Comparison of ENCODE assay signal across 8 cellular contexts in genomic region chr1:20484526-20485462, GRCh38. TPM values are rescaled to one million over a fixed set of nuclear protein-coding genes. Genes with fewer than 3 reads are reported as not detected.
DNase-seq lines count a peak whose midpoint lies in the region; ATAC-seq and TF ChIP-seq lines count a peak whose summit lies in the region.

No MANE protein-coding gene starts in this region.

- intact Hi-C loops in activated CD4-positive, alpha-beta memory T cell treated with anti-CD3 and anti-CD28 coated beads for 36 hours (cut with micrococcal nuclease) = no loop called here
- intact Hi-C loops in left ventricle myocardium inferior (cut with micrococcal nuclease) (no loop called here), sigmoid colon (cut with DNase I) (loop anchor here (5.0 to 10.0 kb wide), 4 partner anchors 322 to 510 kb away; partner anchors contain the start of genes PLA2G2A and PLA2G5)

- H3K4me1 ChIP-seq in left ventricle myocardium inferior (peaks cover 31% of the 10 kb centered on the region), sigmoid colon (peaks cover 0 to 57% (median 37%) of the 10 kb centered on the region in 4 donors)

- H3K9me3 ChIP-seq in left ventricle myocardium inferior (replicated peaks) (no peaks in the 10 kb centered on the region), sigmoid colon (no peaks in the 10 kb centered on the region)

- no peaks in the 10 kb centered on the region for H3K9me3 Mint-ChIP-seq in activated CD4-positive, alpha-beta memory T cell treated with anti-CD3 and anti-CD28 coated beads for 36 hours

- H3K27ac ChIP-seq in left ventricle myocardium inferior (replicated peaks) = peak overlapping the region; percentile 87
- peak overlapping the region; percentile 89 to 97 (median 92) for H3K27ac ChIP-seq in sigmoid colon

- no peak overlapping the region for H3K27ac Mint-ChIP-seq in activated CD4-positive, alpha-beta memory T cell treated with anti-CD3 and anti-CD28 coated beads for 36 hours

- TF ChIP-seq CTCF in left ventricle myocardium inferior (IDR thresholded peaks at IDR 0.05; ENCODE audit: borderline replicate concordance) (no peak), sigmoid colon (IDR thresholded peaks at IDR 0.05) (no peak)

- no peaks in the 10 kb centered on the region for H3K36me3 ChIP-seq in left ventricle myocardium inferior
- no peaks in the 10 kb centered on the region for H3K36me3 ChIP-seq in sigmoid colon

- H3K4me1 Mint-ChIP-seq in activated CD4-positive, alpha-beta memory T cell treated with anti-CD3 and anti-CD28 coated beads for 36 hours (ENCODE audit: low read depth) = peaks cover 14% of the 10 kb centered on the region

- CTCF ChIA-PET in activated CD4-positive, alpha-beta memory T cell treated with anti-CD3 and anti-CD28 coated beads for 36 hours (lab: Charles Lee) = interaction anchor here (1.2 to 2.6 kb wide), 2 partner anchors 9 to 272 kb away, joined by 3 to 14 read pairs; no protein-coding TSS in a partner anchor

- TF ChIP-seq POLR2A in sigmoid colon (IDR thresholded peaks at IDR 0.05) = no peak

- H3K27me3 ChIP-seq in left ventricle myocardium inferior (ENCODE audit: low read depth) = peaks cover 97% of the 10 kb centered on the region
- H3K27me3 ChIP-seq in sigmoid colon = no peaks in the 10 kb centered on the region

- H3K4me3 ChIP-seq in left ventricle myocardium inferior (peak overlapping the region; percentile 71), sigmoid colon (peak overlapping the region; percentile 49 to 83 (median 80))

- TF ChIP-seq EP300 in sigmoid colon (IDR thresholded peaks at IDR 0.05) = no peak

- ATAC-seq in GM19455 (IDR thresholded peaks at IDR 0.05; ENCODE audit: unreplicated experiment) = no peak

- POLR2A ChIA-PET in activated CD4-positive, alpha-beta memory T cell treated with anti-CD3 and anti-CD28 coated beads for 36 hours (lab: Charles Lee) = no interaction called here

- H3K36me3 Mint-ChIP-seq in activated CD4-positive, alpha-beta memory T cell treated with anti-CD3 and anti-CD28 coated beads for 36 hours = no peaks in the 10 kb centered on the region

- DNase-seq in DMS 273 (lab: John Stamatoyannopoulos, UW; ENCODE audit: unreplicated experiment) = peak; percentile 71
- no peak for DNase-seq in DMS 273 treated with DMSO at 0.1 percent for 48 hours (lab: John Stamatoyannopoulos, UW)
- no peak for DNase-seq in activated CD4-positive, alpha-beta memory T cell treated with anti-CD3 and anti-CD28 coated beads for 36 hours
- no peak for DNase-seq in left ventricle myocardium inferior
- DNase-seq in sigmoid colon = peak; percentile 71
- no peak for DNase-seq in dedifferentiated amniotic fluid mesenchymal stem cell (ENCODE audit: extremely low spot score)
- no peak for DNase-seq in LoVo (ENCODE audit: low spot score)

- H3K4me3 Mint-ChIP-seq in activated CD4-positive, alpha-beta memory T cell treated with anti-CD3 and anti-CD28 coated beads for 36 hours = peak overlapping the region; percentile 65

- peaks cover 52% of the 10 kb centered on the region for H3K27me3 Mint-ChIP-seq in activated CD4-positive, alpha-beta memory T cell treated with anti-CD3 and anti-CD28 coated beads for 36 hours

- WGBS in sigmoid colon, 2 donors = 1 to 2% methylated on average over 89 of the region's 89 CpGs

RNA-seq across cellular contexts. Expression of gene CAMK2N1, which starts 1.2 kb away (rescaled TPM):
- total RNA-seq in activated CD4-positive, alpha-beta memory T cell treated with anti-CD3 and anti-CD28 coated beads for 36 hours = under 1 TPM; 0.81 to 0.87 TPM
- 7.9 TPM for total RNA-seq in left ventricle myocardium inferior
- total RNA-seq in sigmoid colon = 10 to 100 TPM; 18.3 to 31.9 (median 28.0) TPM
- polyA plus RNA-seq in sigmoid colon = 100 to 1,000 TPM in 2 of 3 donors, 10 to 100 TPM in 1; 43.9 to 247 (median 231) TPM

RNA-seq across cellular contexts. Expression of gene MUL1, which starts 23.2 kb away (rescaled TPM):
- total RNA-seq in activated CD4-positive, alpha-beta memory T cell treated with anti-CD3 and anti-CD28 coated beads for 36 hours = 10 to 100 TPM; 16.3 to 16.7 TPM
- total RNA-seq in left ventricle myocardium inferior (45.0 TPM), sigmoid colon (10 to 100 TPM; 26.8 to 34.1 (median 32.6) TPM)
- 10 to 100 TPM in 1 of 3 donors, 1 to 10 TPM in 2; 4.8 to 30.3 (median 9.2) TPM for polyA plus RNA-seq in sigmoid colon

Comparison
In these comparisons a context has a peak if more than half of its experiments do, and no peak if none do; other contexts are left out.
1. DNase-seq: peak in DMS 273 (single experiment) and sigmoid colon (single experiment); none in DMS 273 treated with DMSO at 0.1 percent for 48 hours (single experiment), activated CD4-positive, alpha-beta memory T cell treated with anti-CD3 and anti-CD28 coated beads for 36 hours (single experiment), left ventricle myocardium inferior (single experiment), dedifferentiated amniotic fluid mesenchymal stem cell (single experiment) and LoVo (single experiment).